ENCODE assay signal across 35 cellular contexts in genomic region chr1:116445534-116445933, GRCh38.
"Had no signal": no experiment of that assay in that cellular context is flagged by ENCODE, and none has a peak within 500 bp of the region (broad histone marks: within the 10 kb centered on the region; RNA-seq: fewer than 3 reads in every experiment).

No MANE protein-coding gene starts in this region.

- H3K4me2 ChIP-seq: KMS-11 had no signal

- H3K9me3 ChIP-seq: MG63 had no signal

- H3K27ac ChIP-seq: KMS-11 had no signal

- H3K36me3 ChIP-seq: MG63 had no signal

- DNase-seq: Karpas-422, Kasumi-1, MG63, MM.1S, MV-4-11, NCI-H1048, NCI-H1092, NCI-H1092 treated with DMSO at 0.1 percent for 48 hours, NCI-H1105, NCI-H1105 treated with DMSO at 0.1 percent for 48 hours, NCI-H1417, NCI-H1417 treated with DMSO at 0.1 percent for 48 hours, NCI-H1436, NCI-H1436 treated with DMSO at 0.1 percent for 48 hours, NCI-H146, NCI-H1694, NCI-H1694 treated with DMSO at 0.1 percent for 48 hours, NCI-H187, NCI-H187 treated with DMSO at 0.1 percent for 48 hours, NCI-H1930, NCI-H2029, NCI-H2029 treated with DMSO at 0.1 percent for 48 hours, NCI-H2081, NCI-H2081 treated with DMSO at 0.1 percent for 48 hours, NCI-H2107, NCI-H2171, NCI-H2171 treated with DMSO at 0.1 percent for 48 hours, NCI-H2227 treated with DMSO at 0.1 percent for 48 hours, NCI-H226, NCI-H345, NCI-H446, NCI-H446 treated with DMSO at 0.1 percent for 48 hours, NCI-H510A, NCI-H510A treated with DMSO at 0.1 percent for 48 hours had no signal

- H3K9ac ChIP-seq: KMS-11 had no signal

- H3K4me3 ChIP-seq: MG63 had no signal
